In the genomic region with DNA sequence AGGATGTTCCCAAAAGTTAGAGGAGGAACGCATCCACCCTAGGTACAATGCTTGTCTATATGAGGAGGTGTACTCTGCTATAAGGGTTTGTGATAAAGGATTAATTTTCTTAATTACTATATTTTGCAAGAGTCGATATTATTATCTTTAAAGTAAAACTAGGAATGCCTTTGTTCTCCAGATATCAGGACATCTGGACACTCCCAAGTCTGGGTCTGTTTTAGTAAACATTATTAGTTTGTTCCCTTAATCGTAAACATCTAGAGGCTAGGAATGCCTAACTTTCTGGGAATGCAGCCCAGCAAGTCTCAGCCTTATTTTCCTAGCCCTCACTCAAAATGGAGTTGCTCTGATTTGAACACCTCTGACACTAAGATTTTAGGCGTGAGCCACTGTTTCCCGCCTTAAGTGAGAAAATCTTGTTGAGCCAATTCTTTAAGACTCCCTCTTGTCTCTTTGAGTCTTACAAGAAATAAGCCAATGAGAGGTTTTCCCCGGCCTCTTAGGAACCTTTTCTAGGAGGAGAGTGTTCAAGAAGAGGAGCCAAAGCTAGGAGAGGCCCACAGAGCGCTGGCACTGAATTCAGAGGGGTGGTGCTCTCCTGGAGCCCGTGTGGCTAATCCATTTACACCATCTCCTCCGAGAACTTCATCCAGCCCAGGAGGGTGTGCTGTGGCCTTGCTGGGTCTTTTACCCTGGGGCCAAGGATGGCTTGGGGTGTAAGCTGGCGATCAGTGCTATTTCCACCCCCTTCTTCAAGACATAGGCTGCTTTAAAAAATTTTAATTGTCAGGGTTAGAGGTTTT, we compare ENCODE assay signal across 19 cellular contexts. TPM values are rescaled to one million over a fixed set of nuclear protein-coding genes. Genes with fewer than 3 reads are reported as not detected.
DNase-seq lines count a peak whose midpoint lies in the region; ATAC-seq and TF ChIP-seq lines count a peak whose summit lies in the region.
"Had no signal": no experiment of that assay in that cellular context is flagged by ENCODE, and none has a peak within 500 bp of the region (broad histone marks: within the 10 kb centered on the region; RNA-seq: fewer than 3 reads in every experiment).

No MANE protein-coding gene starts in this region.

- CTCF ChIA-PET in MCF 10A (lab: Yijun Ruan, JAX), result no interaction called here

- H3K9me3 Mint-ChIP-seq in MCF 10A (ENCODE audit: unreplicated experiment), result no peaks in the 10 kb centered on the region
- H3K9me3 Mint-ChIP-seq in activated naive CD8-positive, alpha-beta T cell treated with anti-CD3 and anti-CD28 coated beads, Interleukin-2, amount 10 ng/mL, durations not matched to agents 7 days and 5 days, result no peaks in the 10 kb centered on the region
- H3K9me3 Mint-ChIP-seq in naive thymus-derived CD8-positive, alpha-beta T cell, result no peaks in the 10 kb centered on the region
- H3K9me3 Mint-ChIP-seq: activated B cell treated with CpG ODN at 0.5 μM for 24 hours, nephron had no signal

- TF ChIP-seq CTCF in breast epithelium (IDR thresholded peaks at IDR 0.05), result no peak
- TF ChIP-seq CTCF in MCF 10A (IDR thresholded peaks at IDR 0.05; ENCODE audit: unreplicated experiment), result no peak

- intact Hi-C loops in breast epithelium (cut with DNase I; ENCODE audit: low total_unique reads) (no loop called here), MCF 10A (cut with micrococcal nuclease) (no loop called here)

- no peak overlapping the region for H3K27ac Mint-ChIP-seq in MCF 10A (ENCODE audit: low read depth, unreplicated experiment)
- H3K27ac Mint-ChIP-seq in activated naive CD8-positive, alpha-beta T cell treated with anti-CD3 and anti-CD28 coated beads, Interleukin-2, amount 10 ng/mL, durations not matched to agents 7 days and 5 days, result peak overlapping the region; percentile 98
- H3K27ac Mint-ChIP-seq in naive thymus-derived CD8-positive, alpha-beta T cell, result peak overlapping the region; percentile 95 to 100 (median 100)
- H3K27ac Mint-ChIP-seq: activated B cell treated with CpG ODN at 0.5 μM for 24 hours, nephron had no signal

- peak overlapping the region; percentile 50 to 84 for H3K27ac ChIP-seq in breast epithelium
- H3K27ac ChIP-seq: prostate gland, RWPE1 had no signal

- H3K9me3 ChIP-seq in breast epithelium, result no peaks in the 10 kb centered on the region
- H3K9me3 ChIP-seq in HAP-1, result no peaks in the 10 kb centered on the region
- H3K9me3 ChIP-seq: prostate gland, spleen had no signal

- no peak overlapping the region for H3K4me3 Mint-ChIP-seq in MCF 10A (ENCODE audit: unreplicated experiment)
- peak overlapping the region; percentile 67 for H3K4me3 Mint-ChIP-seq in activated naive CD8-positive, alpha-beta T cell treated with anti-CD3 and anti-CD28 coated beads, Interleukin-2, amount 10 ng/mL, durations not matched to agents 7 days and 5 days
- peak overlapping the region in 9 of 10 donors; percentile 71 to 90 (median 84) for H3K4me3 Mint-ChIP-seq in naive thymus-derived CD8-positive, alpha-beta T cell
- H3K4me3 Mint-ChIP-seq: activated B cell treated with CpG ODN at 0.5 μM for 24 hours, nephron had no signal

- H3K36me3 Mint-ChIP-seq in MCF 10A (ENCODE audit: insufficient read depth, unreplicated experiment), result no peaks in the 10 kb centered on the region
- H3K36me3 Mint-ChIP-seq in activated naive CD8-positive, alpha-beta T cell treated with anti-CD3 and anti-CD28 coated beads, Interleukin-2, amount 10 ng/mL, durations not matched to agents 7 days and 5 days, result peaks cover 2% of the 10 kb centered on the region
- H3K36me3 Mint-ChIP-seq in naive thymus-derived CD8-positive, alpha-beta T cell, result no peaks in the 10 kb centered on the region

- ATAC-seq in activated naive CD8-positive, alpha-beta T cell treated with anti-CD3 and anti-CD28 coated beads, Interleukin-2, amount 10 ng/mL, durations not matched to agents 7 days and 5 days (ENCODE audit: low read depth), result no peak
- ATAC-seq in naive thymus-derived CD8-positive, alpha-beta T cell, result no peak

- H3K27me3 ChIP-seq in breast epithelium (no peaks in the 10 kb centered on the region), HAP-1 (ENCODE audit: low read depth) (no peaks in the 10 kb centered on the region; the same call in 1 of the 2 replicates)
- H3K27me3 ChIP-seq: spleen had no signal

- no peaks in the 10 kb centered on the region for H3K4me1 Mint-ChIP-seq in MCF 10A (ENCODE audit: insufficient read depth, unreplicated experiment)
- peaks cover 84% of the 10 kb centered on the region for H3K4me1 Mint-ChIP-seq in activated naive CD8-positive, alpha-beta T cell treated with anti-CD3 and anti-CD28 coated beads, Interleukin-2, amount 10 ng/mL, durations not matched to agents 7 days and 5 days
- H3K4me1 Mint-ChIP-seq in naive thymus-derived CD8-positive, alpha-beta T cell, result peaks cover 44 to 99% (median 94%) of the 10 kb centered on the region in 4 donors
- H3K4me1 Mint-ChIP-seq: nephron had no signal

- in situ Hi-C loops in HAP-1 (cut with MboI; ENCODE audit: low sequenced_read_pairs), result loop anchor here (25.0 kb wide), 1 partner anchor 1056 kb away; no protein-coding TSS in a partner anchor

- H3K27me3 Mint-ChIP-seq in MCF 10A (ENCODE audit: insufficient read depth, unreplicated experiment), result peaks cover 26% of the 10 kb centered on the region
- H3K27me3 Mint-ChIP-seq in activated naive CD8-positive, alpha-beta T cell treated with anti-CD3 and anti-CD28 coated beads, Interleukin-2, amount 10 ng/mL, durations not matched to agents 7 days and 5 days, result no peaks in the 10 kb centered on the region
- H3K27me3 Mint-ChIP-seq in naive thymus-derived CD8-positive, alpha-beta T cell, result no peaks in the 10 kb centered on the region
- H3K27me3 Mint-ChIP-seq: activated B cell treated with CpG ODN at 0.5 μM for 24 hours had no signal

- no peaks in the 10 kb centered on the region for H3K36me3 ChIP-seq in breast epithelium
- no peaks in the 10 kb centered on the region for H3K36me3 ChIP-seq in HAP-1 (replicated peaks)
- H3K36me3 ChIP-seq: prostate gland, spleen had no signal

- H3K4me1 ChIP-seq in breast epithelium, result no peaks in the 10 kb centered on the region
- no peaks in the 10 kb centered on the region for H3K4me1 ChIP-seq in HAP-1
- H3K4me1 ChIP-seq: prostate gland had no signal

- POLR2A ChIA-PET in MCF 10A (lab: Yijun Ruan, JAX), result interaction anchor here (0.7 kb wide), 1 partner anchor 18 kb away, joined by 3 read pairs; no protein-coding TSS in a partner anchor
- POLR2A ChIA-PET in activated naive CD8-positive, alpha-beta T cell treated with anti-CD3 and anti-CD28 coated beads, Interleukin-2, amount 10 ng/mL, durations not matched to agents 7 days and 5 days (lab: Charles Lee), result interaction anchor here (0.8 to 8.1 kb wide), 5 partner anchors 9 to 1083 kb away, joined by 3 to 257 read pairs (median 7); partner anchors contain the start of gene CCR7
- POLR2A ChIA-PET in naive thymus-derived CD8-positive, alpha-beta T cell (lab: Charles Lee), result interaction anchor here (0.6 to 31.1 kb wide), 13 partner anchors 8 to 1705 kb away, joined by 3 to 2269 read pairs (median 7); partner anchors contain the start of gene CCR7

- TF ChIP-seq POLR2A in breast epithelium (IDR thresholded peaks at IDR 0.05), result no peak

- DNase-seq in breast epithelium (ENCODE audit: low spot score in 2 of 2) (no peak), MCF 10A (ENCODE audit: unreplicated experiment) (no peak), cortex of kidney (lab: John Stamatoyannopoulos, UW) (no peak), HAP-1 (ENCODE audit: low spot score in 2 of 2) (no peak), SKM-1 (lab: John Stamatoyannopoulos, UW; ENCODE audit: unreplicated experiment) (no peak)
- DNase-seq in activated naive CD8-positive, alpha-beta T cell treated with anti-CD3 and anti-CD28 coated beads, Interleukin-2, amount 10 ng/mL, durations not matched to agents 7 days and 5 days, result no peak
- DNase-seq in naive thymus-derived CD8-positive, alpha-beta T cell, result peak in 2 of 10 donors; percentile 1 to 52
- DNase-seq in activated CD4-positive, CD25-positive, alpha-beta regulatory T cell (lab: John Stamatoyannopoulos, UW), result no peak
- DNase-seq: activated B cell treated with CpG ODN at 0.5 μM for 24 hours, erythroblast, glutamatergic neuron, mammary epithelial cell, NCI-H1436 treated with DMSO at 0.1 percent for 48 hours, NCI-H345, spleen had no signal

- no TSS peak for BruUV-seq in MCF 10A (replicated peaks; lab: Mats Ljungman, UMichigan)

- H3K4me3 ChIP-seq in breast epithelium, result no peak overlapping the region
- no peak overlapping the region for H3K4me3 ChIP-seq in HAP-1
- H3K4me3 ChIP-seq: prostate gland, spleen had no signal

RNA-seq across cellular contexts. Expression of gene SMARCE1, which starts 40.9 kb away (rescaled TPM):
- total RNA-seq in breast epithelium (100 to 1,000 TPM in 1 of 3 donors, 10 to 100 TPM in 2; 91.4 to 122 (median 98.4) TPM), MCF 10A (2022) (120 and 128 TPM in 2 replicates)
- 100 to 1,000 TPM; 109 to 117 TPM for total RNA-seq in activated naive CD8-positive, alpha-beta T cell treated with anti-CD3 and anti-CD28 coated beads, Interleukin-2, amount 10 ng/mL, durations not matched to agents 7 days and 5 days
- total RNA-seq in naive thymus-derived CD8-positive, alpha-beta T cell, result 100 to 1,000 TPM in 1 of 2 experiments, 10 to 100 TPM in 1; 97.5 to 108 TPM
- polyA plus RNA-seq in naive thymus-derived CD8-positive, alpha-beta T cell, result 100 to 1,000 TPM; 195 to 229 (median 220) TPM

RNA-seq across cellular contexts. Expression of gene CCR7, which starts 41.5 kb away (rescaled TPM):
- 1 to 10 TPM in 1 of 3 donors, under 1 TPM in 2; 0.16 to 1.0 (median 0.33) TPM for total RNA-seq in breast epithelium
- not detected in 2 replicates for total RNA-seq in MCF 10A (2022)
- 100 to 1,000 TPM; 231 to 238 TPM for total RNA-seq in activated naive CD8-positive, alpha-beta T cell treated with anti-CD3 and anti-CD28 coated beads, Interleukin-2, amount 10 ng/mL, durations not matched to agents 7 days and 5 days
- total RNA-seq in naive thymus-derived CD8-positive, alpha-beta T cell, result 100 to 1,000 TPM; 571 to 574 TPM
- polyA plus RNA-seq in naive thymus-derived CD8-positive, alpha-beta T cell, result 1,000 to 10,000 TPM in 2 of 3 donors, 100 to 1,000 TPM in 1; 897 to 2,008 (median 1,531) TPM

RNA-seq across cellular contexts. Expression of gene KRT222, which starts 58.2 kb away (rescaled TPM):
- total RNA-seq in breast epithelium, result 1 to 10 TPM in 2 of 3 donors, under 1 TPM in 1; 0.80 to 1.3 (median 1.0) TPM
- 0.37 and 0.49 TPM in 2 replicates for total RNA-seq in MCF 10A (2022)
- total RNA-seq in activated naive CD8-positive, alpha-beta T cell treated with anti-CD3 and anti-CD28 coated beads, Interleukin-2, amount 10 ng/mL, durations not matched to agents 7 days and 5 days, result not detected
- not detected for total RNA-seq in naive thymus-derived CD8-positive, alpha-beta T cell
- polyA plus RNA-seq in naive thymus-derived CD8-positive, alpha-beta T cell, result under 1 TPM in 1 of 3 donors, not detected in 2; 0.09 TPM
- total RNA-seq: activated B cell treated with CpG ODN at 0.5 μM for 24 hours, HT1080 had no signal

Comparison
In these comparisons a context has a peak if more than half of its experiments do, and no peak if none do; other contexts are left out.
1. RNA of gene CCR7, which starts 41.5 kb away (total RNA-seq): 571 to 574 TPM in naive thymus-derived CD8-positive, alpha-beta T cell and 231 to 238 TPM in activated naive CD8-positive, alpha-beta T cell treated with anti-CD3 and anti-CD28 coated beads, Interleukin-2, amount 10 ng/mL, durations not matched to agents 7 days and 5 days; 0.16 to 1.0 TPM in breast epithelium and not detected in MCF 10A; every median in the first group is over 100 times any median in the second.